9 cellular contexts compared by ENCODE assay signal in the genomic region with DNA sequence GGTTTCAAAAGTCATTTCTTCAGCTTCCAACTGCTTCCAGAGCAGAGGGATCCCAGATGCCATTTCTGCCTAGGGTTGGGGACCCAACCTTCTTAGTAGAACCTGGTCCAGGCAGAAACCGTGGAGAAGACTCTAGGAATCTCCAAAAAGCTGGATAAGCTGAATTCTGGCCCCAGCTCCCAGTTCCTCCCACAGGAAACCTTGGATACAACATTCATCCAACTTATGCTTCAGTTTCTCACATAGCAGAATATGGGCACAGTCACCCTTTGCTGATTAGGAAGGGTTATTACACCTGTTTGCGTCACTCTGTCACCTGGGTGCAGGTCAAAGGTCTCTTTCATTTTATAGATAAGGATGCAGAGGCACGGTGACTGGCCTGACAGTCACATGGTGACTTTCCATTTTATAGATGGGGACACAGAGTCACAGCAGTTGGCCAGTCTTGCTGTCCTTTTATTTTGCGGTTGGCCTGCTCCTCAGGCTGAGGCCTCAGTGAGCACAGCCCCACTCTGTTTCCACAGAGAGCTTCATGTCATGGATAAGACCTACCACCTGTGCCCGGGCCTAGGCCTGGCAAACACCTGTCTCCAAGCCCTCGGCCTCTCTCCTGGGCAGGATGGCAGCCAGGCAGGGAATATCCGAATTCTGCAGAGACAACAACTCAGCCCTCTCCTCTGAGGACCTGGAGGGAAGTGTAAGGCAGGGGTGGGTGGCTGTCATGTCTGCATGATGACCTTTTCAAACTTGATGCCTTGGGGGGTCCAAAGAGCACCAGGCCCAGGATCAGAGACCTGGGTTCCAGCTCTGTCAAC.
DNase-seq lines count a peak whose midpoint lies in the region; ATAC-seq and TF ChIP-seq lines count a peak whose summit lies in the region.
"Had no signal": no experiment of that assay in that cellular context is flagged by ENCODE, and none has a peak within 500 bp of the region (broad histone marks: within the 10 kb centered on the region; RNA-seq: fewer than 3 reads in every experiment).

No MANE protein-coding gene starts in this region.

- no peaks in the 10 kb centered on the region for H3K27me3 Mint-ChIP-seq in activated CD4-positive, alpha-beta memory T cell treated with anti-CD3 and anti-CD28 coated beads, Interleukin-2, amount 10 ng/mL, durations not matched to agents 7 days and 5 days

- no peaks in the 10 kb centered on the region for H3K79me1 ChIP-seq in neuronal stem cell (ENCODE audit: low read depth, low read length)

- peaks cover 25% of the 10 kb centered on the region for H3K4me1 ChIP-seq in DOHH2 (ENCODE audit: control insufficient read depth, low read length)
- peaks cover 10% of the 10 kb centered on the region for H3K4me1 ChIP-seq in fibroblast of lung (ENCODE audit: control insufficient read depth, extremely low read depth, insufficient read depth, low read length)
- H3K4me1 ChIP-seq in psoas muscle = peaks cover 45% of the 10 kb centered on the region
- H3K4me1 ChIP-seq in neuronal stem cell (ENCODE audit: control insufficient read depth in 2 of 2, insufficient read depth in 1 of 2, low read depth in 1 of 2, low read length in 2 of 2) = peaks cover 5 to 10% of the 10 kb centered on the region in 2 donors

- H4K20me1 ChIP-seq in DOHH2 (ENCODE audit: control insufficient read depth, insufficient read depth, low read depth, low read length) = no peaks in the 10 kb centered on the region
- no peaks in the 10 kb centered on the region for H4K20me1 ChIP-seq in fibroblast of lung (ENCODE audit: control insufficient read depth, extremely low read depth, insufficient read depth, low read length)

- H2AK5ac ChIP-seq in neuronal stem cell (ENCODE audit: low read depth, low read length) = no peak overlapping the region

- no peak overlapping the region for H2BK12ac ChIP-seq in neuronal stem cell (ENCODE audit: low read length)

- ATAC-seq in psoas muscle (no peak), HG02973 (IDR thresholded peaks at IDR 0.05; ENCODE audit: unreplicated experiment) (no peak), HG03039 (IDR thresholded peaks at IDR 0.05; ENCODE audit: unreplicated experiment) (no peak)

- 73 to 85% (median 75%) methylated on average over 7 of the region's 7 CpGs for WGBS in psoas muscle, 3 donors
- no CpG with 5 or more reads among the region's 7 CpGs for WGBS in neuronal stem cell (ENCODE audit: extremely low coverage in 2 of 2, insufficient read length in 2 of 2, insufficient replicate concordance in 1 of 2), 2 donors

- no peaks in the 10 kb centered on the region for H3K36me3 Mint-ChIP-seq in activated CD4-positive, alpha-beta memory T cell treated with anti-CD3 and anti-CD28 coated beads, Interleukin-2, amount 10 ng/mL, durations not matched to agents 7 days and 5 days (ENCODE audit: low read depth)

- no peak overlapping the region for H3K4me3 Mint-ChIP-seq in activated CD4-positive, alpha-beta memory T cell treated with anti-CD3 and anti-CD28 coated beads, Interleukin-2, amount 10 ng/mL, durations not matched to agents 7 days and 5 days

- no peak overlapping the region for H2BK5ac ChIP-seq in neuronal stem cell (ENCODE audit: low read length)

- H2AFZ ChIP-seq in fibroblast of lung (ENCODE audit: low read length) (no peak overlapping the region), neuronal stem cell (ENCODE audit: low read length) (no peak overlapping the region)

- H3K36me3 ChIP-seq in DOHH2 (ENCODE audit: control insufficient read depth, low read length) (no peaks in the 10 kb centered on the region), fibroblast of lung (ENCODE audit: control insufficient read depth, insufficient read depth, low read length) (peaks cover 2% of the 10 kb centered on the region), psoas muscle (ENCODE audit: insufficient read depth in 1 of 2, low read depth in 1 of 2) (no peaks in the 10 kb centered on the region), neuronal stem cell (replicated peaks in 1 of 2; ENCODE audit: control insufficient read depth in 2 of 2, insufficient read depth in 2 of 2, low read length in 2 of 2) (no peaks in the 10 kb centered on the region)

- peak overlapping the region; percentile 19 for H3K27ac Mint-ChIP-seq in activated CD4-positive, alpha-beta memory T cell treated with anti-CD3 and anti-CD28 coated beads, Interleukin-2, amount 10 ng/mL, durations not matched to agents 7 days and 5 days

- H3F3A ChIP-seq in DOHH2 (ENCODE audit: control insufficient read depth, insufficient read depth) = no peaks in the 10 kb centered on the region

- no peak for TF ChIP-seq CTCF in DOHH2 (IDR thresholded peaks at IDR 0.05; ENCODE audit: low read depth, low read length, poor library complexity, severe bottlenecking)
- no peak for TF ChIP-seq CTCF in fibroblast of lung (conservative IDR thresholded peaks at IDR 0.05 in 1 of 2, IDR thresholded peaks at IDR 0.05 in 1 of 2; ENCODE audit: low read depth in 1 of 2, low read length in 2 of 2)
- no peak for TF ChIP-seq CTCF in psoas muscle (IDR thresholded peaks at IDR 0.05)

- H4K91ac ChIP-seq in neuronal stem cell (ENCODE audit: low read depth, low read length, poor library complexity) = no peak overlapping the region

- no peak overlapping the region for H3K23ac ChIP-seq in neuronal stem cell (ENCODE audit: low read depth, low read length, poor library complexity)

- POLR2A ChIA-PET in activated CD4-positive, alpha-beta memory T cell treated with anti-CD3 and anti-CD28 coated beads, Interleukin-2, amount 10 ng/mL, durations not matched to agents 7 days and 5 days (lab: Charles Lee) = interaction anchor here (1.0 to 2.0 kb wide), 5 partner anchors 9 to 51 kb away, joined by 3 to 11 read pairs (median 4); no protein-coding TSS in a partner anchor

- H3K4ac ChIP-seq in neuronal stem cell (ENCODE audit: low read length) = no peak overlapping the region

- H2BK15ac ChIP-seq in neuronal stem cell (ENCODE audit: low read length) = no peak overlapping the region

- no peak overlapping the region for H2BK120ac ChIP-seq in neuronal stem cell (ENCODE audit: low read depth, low read length)

- H3K14ac ChIP-seq in neuronal stem cell (ENCODE audit: low read length) = no peak overlapping the region

- H3K4me3 ChIP-seq in DOHH2 (ENCODE audit: low read length) (peak overlapping the region; percentile 35), fibroblast of lung (replicated peaks in 1 of 4; ENCODE audit: control extremely low read depth in 1 of 4, insufficient read depth in 1 of 4, low read depth in 3 of 4, low read length in 4 of 4) (no peak overlapping the region), psoas muscle (no peak overlapping the region), neuronal stem cell (ENCODE audit: low read length in 2 of 2) (no peak overlapping the region)

- H3K27ac ChIP-seq in DOHH2 (ENCODE audit: low read depth, low read length) = no peak overlapping the region
- H3K27ac ChIP-seq in fibroblast of lung (ENCODE audit: insufficient read depth, low read length) = peak overlapping the region; percentile 23
- H3K27ac ChIP-seq in psoas muscle = peak overlapping the region; percentile 71
- H3K27ac ChIP-seq in neuronal stem cell (replicated peaks; ENCODE audit: low read length) = no peak overlapping the region

- CTCF ChIA-PET in activated CD4-positive, alpha-beta memory T cell treated with anti-CD3 and anti-CD28 coated beads, Interleukin-2, amount 10 ng/mL, durations not matched to agents 7 days and 5 days (lab: Charles Lee) = interaction anchor here (0.5 to 1.0 kb wide), 3 partner anchors 9 to 287 kb away, joined by 3 to 4 read pairs (median 4); no protein-coding TSS in a partner anchor

- H3K4me2 ChIP-seq in DOHH2 (ENCODE audit: low read length) (peak overlapping the region; percentile 37), fibroblast of lung (ENCODE audit: extremely low read depth, insufficient read depth, low read length) (peak overlapping the region; percentile 26), neuronal stem cell (ENCODE audit: insufficient read depth, low read length, poor library complexity, severe bottlenecking) (no peak overlapping the region)

- no peak overlapping the region for H3K18ac ChIP-seq in neuronal stem cell (ENCODE audit: low read length)

- H3K9me2 ChIP-seq in DOHH2 (replicated peaks; ENCODE audit: control insufficient read depth, low read length) = no peaks in the 10 kb centered on the region

- DNase-seq in activated CD4-positive, alpha-beta memory T cell treated with anti-CD3 and anti-CD28 coated beads, Interleukin-2, amount 10 ng/mL, durations not matched to agents 7 days and 5 days = no peak
- DNase-seq in fibroblast of lung (ENCODE audit: low read depth in 2 of 2) = no peak
- peak in 1 of 2 donors; percentile 30 for DNase-seq in psoas muscle
- DNase-seq in NCI-H226 = no peak
- DNase-seq in neuronal stem cell (ENCODE audit: low spot score) = no peak
- DNase-seq: DND-41 had no signal

- intact Hi-C loops in psoas muscle (cut with DNase I) = no loop called here

- H3K9me3 Mint-ChIP-seq in activated CD4-positive, alpha-beta memory T cell treated with anti-CD3 and anti-CD28 coated beads, Interleukin-2, amount 10 ng/mL, durations not matched to agents 7 days and 5 days = no peaks in the 10 kb centered on the region

- no peaks in the 10 kb centered on the region for H3K79me2 ChIP-seq in DOHH2 (ENCODE audit: control insufficient read depth, low read length)
- H3K79me2 ChIP-seq in fibroblast of lung (ENCODE audit: control insufficient read depth, insufficient read depth, low read length) = no peaks in the 10 kb centered on the region

- no peak overlapping the region for H3K9ac ChIP-seq in fibroblast of lung (ENCODE audit: insufficient read depth, low read length)
- no peak overlapping the region for H3K9ac ChIP-seq in neuronal stem cell (ENCODE audit: low read depth, low read length, poor library complexity)

- peaks cover 39% of the 10 kb centered on the region for H3K4me1 Mint-ChIP-seq in activated CD4-positive, alpha-beta memory T cell treated with anti-CD3 and anti-CD28 coated beads, Interleukin-2, amount 10 ng/mL, durations not matched to agents 7 days and 5 days

- H3K9me3 ChIP-seq in DOHH2 (ENCODE audit: control insufficient read depth, insufficient read depth, low read length) (no peaks in the 10 kb centered on the region), fibroblast of lung (ENCODE audit: control insufficient read depth, insufficient read depth, low read depth, low read length) (no peaks in the 10 kb centered on the region), psoas muscle (no peaks in the 10 kb centered on the region), neuronal stem cell (replicated peaks in 1 of 2; ENCODE audit: control insufficient read depth in 2 of 2, insufficient read depth in 1 of 2, low read depth in 1 of 2, low read length in 2 of 2) (no peaks in the 10 kb centered on the region)

- no peak overlapping the region for H4K8ac ChIP-seq in neuronal stem cell (ENCODE audit: low read depth, low read length)

- 0 out of 2 replicates have a peak, but pooled peaks cover 3% of the 10 kb centered on the region for H3K27me3 ChIP-seq in DOHH2 (ENCODE audit: control insufficient read depth, low read length)
- H3K27me3 ChIP-seq in fibroblast of lung (ENCODE audit: control insufficient read depth, insufficient read depth, low read length) = no peaks in the 10 kb centered on the region
- no peaks in the 10 kb centered on the region for H3K27me3 ChIP-seq in psoas muscle (ENCODE audit: insufficient read depth in 3 of 3, low read length in 2 of 3)
- no peaks in the 10 kb centered on the region for H3K27me3 ChIP-seq in neuronal stem cell (ENCODE audit: control insufficient read depth in 3 of 3, insufficient read depth in 3 of 3, low read depth in 1 of 3, low read length in 3 of 3)

Comparison
In these comparisons a context has a peak if more than half of its experiments do, and no peak if none do; other contexts are left out.
1. H3K27ac ChIP-seq: peak in fibroblast of lung (single experiment) and psoas muscle (single experiment); none in DOHH2 (single experiment) and neuronal stem cell (single experiment).